In genomic region chr16:24253192-24253591, GRCh38 we compare ENCODE assay signal across 8 cellular contexts. TPM values are rescaled to one million over a fixed set of nuclear protein-coding genes. Genes with fewer than 3 reads are reported as not detected.
A peak's percentile ranks its signal among the peaks of the same experiment; 100 is the strongest.
DNase-seq lines count a peak whose midpoint lies in the region; ATAC-seq and TF ChIP-seq lines count a peak whose summit lies in the region.

No MANE protein-coding gene starts in this region.

- no peaks in the 10 kb centered on the region for H3K4me1 ChIP-seq in breast epithelium

- no peak overlapping the region for H3K27ac ChIP-seq in breast epithelium

- peaks cover 0 to 40% of the 10 kb centered on the region in 2 donors for H3K27me3 ChIP-seq in breast epithelium

- no peak overlapping the region for H3K4me3 ChIP-seq in breast epithelium

- peak in 2 of 3 donors; percentile 8 to 13 for TF ChIP-seq CTCF in breast epithelium (IDR thresholded peaks at IDR 0.05)

- no peaks in the 10 kb centered on the region for H3K36me3 ChIP-seq in breast epithelium

- no peaks in the 10 kb centered on the region for H3K9me3 ChIP-seq in breast epithelium

- TF ChIP-seq POLR2A in breast epithelium (IDR thresholded peaks at IDR 0.05): no peak

- DNase-seq in NCI-H524 (lab: John Stamatoyannopoulos, UW) (peak; percentile 3 to 30), NCI-H524 treated with DMSO at 0.1 percent for 48 hours (lab: John Stamatoyannopoulos, UW) (no peak), M059J (ENCODE audit: low read depth) (peak; percentile 26), T-helper 2 cell (peak in 3 of 5 experiments; percentile 4 to 63 (median 9)), breast epithelium (ENCODE audit: low spot score in 2 of 2) (no peak), left kidney (ENCODE audit: low read depth, low spot score) (peak; percentile 61)
- DNase-seq in stimulated activated CD8-positive, alpha-beta memory T cell treated with anti-CD3 and anti-CD28 coated beads, Interleukin-2, amount 100 ng/mL, for 48 hours (ENCODE audit: low read depth in 2 of 2): peak; percentile 1 to 13

- intact Hi-C loops in breast epithelium (cut with DNase I; ENCODE audit: low total_unique reads): no loop called here

- no peak for ATAC-seq in HG03025 (IDR thresholded peaks at IDR 0.05; ENCODE audit: low FRiP score, unreplicated experiment)

RNA-seq across cellular contexts. Expression of gene CACNG3, which starts 2.9 kb away (rescaled TPM):
- total RNA-seq in M059J (2014; rRNA removed; shearing (Covaris generic)): not detected in 2 replicates
- total RNA-seq in breast epithelium: not detected

Comparison
In these comparisons a context has a peak if more than half of its experiments do, and no peak if none do; other contexts are left out.
1. DNase-seq: peak in NCI-H524 (2 of 2), M059J (single experiment), T-helper 2 cell (3 of 5), left kidney (single experiment) and stimulated activated CD8-positive, alpha-beta memory T cell treated with anti-CD3 and anti-CD28 coated beads, Interleukin-2, amount 100 ng/mL, for 48 hours (2 of 2); none in NCI-H524 treated with DMSO at 0.1 percent for 48 hours (single experiment) and breast epithelium (0 of 2).